Comparison of ENCODE assay signal across 26 cellular contexts in the genomic region with DNA sequence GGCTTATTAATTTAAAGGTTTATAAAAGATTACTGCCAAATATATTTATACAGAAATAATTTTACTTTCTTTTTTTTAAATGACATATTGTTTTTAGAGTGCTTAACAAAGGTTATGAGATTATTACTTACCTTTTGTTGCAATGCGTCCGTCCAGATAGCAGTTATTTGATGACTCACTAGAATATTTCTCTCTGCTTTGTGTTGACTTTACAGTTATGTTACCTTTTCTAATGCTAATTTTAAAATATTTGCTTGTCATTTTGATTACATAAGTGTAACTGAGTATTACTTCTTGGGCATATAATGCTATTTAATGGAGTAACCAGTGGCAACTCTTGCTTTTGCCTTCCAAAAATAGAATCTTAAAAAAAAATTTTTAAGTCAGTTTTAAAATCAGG. TPM values are rescaled to one million over a fixed set of nuclear protein-coding genes. Genes with fewer than 3 reads are reported as not detected.
"Had no signal": no experiment of that assay in that cellular context is flagged by ENCODE, and none has a peak within 500 bp of the region (broad histone marks: within the 10 kb centered on the region; RNA-seq: fewer than 3 reads in every experiment).

No MANE protein-coding gene starts in this region.

- H3K36me3 ChIP-seq: left ventricle myocardium inferior, pancreas, prostate gland, sigmoid colon, spleen, tibial nerve, vagina had no signal

- ATAC-seq: naive thymus-derived CD8-positive, alpha-beta T cell; pancreas; right cardiac atrium; stimulated activated memory B cell treated with anti-CD40 and anti-IgM and Interleukin-4, amounts not matched to agents 10 μg/mL and 1 μg/mL and 100 μg/mL, for 72 hours; stimulated activated naive CD8-positive, alpha-beta T cell treated with anti-CD3 and anti-CD28 coated beads, Interleukin-15, amount 100 ng/mL, for 72 hours had no signal

- H3K27me3 ChIP-seq: pancreas, sigmoid colon, spleen, tibial nerve, vagina had no signal

- H3K4me3 ChIP-seq: left ventricle myocardium inferior, lung, pancreas, prostate gland, sigmoid colon, spleen, tibial nerve, vagina had no signal

- DNase-seq: islet precursor cell; left ventricle myocardium inferior; naive thymus-derived CD8-positive, alpha-beta T cell; nucleus accumbens; pancreas; posterior cingulate gyrus; retina; right cardiac atrium; sigmoid colon; small intestine; spleen; stimulated activated CD4-positive, alpha-beta T cell treated with anti-CD3 and anti-CD28 coated beads, Interleukin-2, amount 100 ng/mL, for 48 hours; stimulated activated CD4-positive, alpha-beta T cell treated with anti-CD3 and anti-CD28 coated beads, Interleukin-4, amount 100 ng/mL, for 4 hours; stimulated activated CD8-positive, alpha-beta memory T cell treated with anti-CD3 and anti-CD28 coated beads, Interleukin-4, amount 100 ng/mL, for 48 hours; stimulated activated naive CD4-positive, alpha-beta T cell treated with Interleukin-2 at 50 U/mL for 16 hours; stimulated activated naive CD8-positive, alpha-beta T cell treated with anti-CD3 and anti-CD28 coated beads, Interleukin-15, amount 100 ng/mL, for 72 hours; substantia nigra had no signal

- H3K27ac ChIP-seq: left ventricle myocardium inferior, pancreas, prostate gland, sigmoid colon, spleen, tibial nerve, vagina had no signal

- H3K9me3 ChIP-seq: left ventricle myocardium inferior, pancreas, prostate gland, sigmoid colon, spleen, tibial nerve, vagina had no signal

- FAIRE-seq: pancreas had no signal

- H3K4me1 ChIP-seq: left ventricle myocardium inferior, pancreas, prostate gland, sigmoid colon, spleen, tibial nerve, vagina had no signal

RNA-seq across cellular contexts. Expression of a gene that starts 6.3 kb away (rescaled TPM):
- total RNA-seq: kidney epithelial cell; lower leg skin; naive thymus-derived CD8-positive, alpha-beta T cell; neural crest cell; osteoblast; vagina had no signal
